In genomic region chr7:79451580-79451979, GRCh38 we compare ENCODE assay signal across 8 cellular contexts. TPM values are rescaled to one million over a fixed set of nuclear protein-coding genes. Genes with fewer than 3 reads are reported as not detected.
DNase-seq lines count a peak whose midpoint lies in the region; TF ChIP-seq lines count a peak whose summit lies in the region.

No MANE protein-coding gene starts in this region.

- peak overlapping the region; percentile 93 for H3K9ac ChIP-seq in fibroblast of lung (ENCODE audit: insufficient read depth, low read length)
- H3K9ac ChIP-seq in neuronal stem cell (ENCODE audit: low read depth, low read length, poor library complexity), result no peak overlapping the region

- peak overlapping the region; percentile 90 for H2AFZ ChIP-seq in fibroblast of lung (ENCODE audit: low read length)
- peak overlapping the region; percentile 97 for H2AFZ ChIP-seq in neuronal stem cell (ENCODE audit: low read length)

- no peak overlapping the region for H2BK12ac ChIP-seq in neuronal stem cell (ENCODE audit: low read length)

- H2BK120ac ChIP-seq in neuronal stem cell (ENCODE audit: low read depth, low read length), result no peak overlapping the region

- DNase-seq in AG10803 (ENCODE audit: low read depth), result no peak
- DNase-seq in RWPE1 (ENCODE audit: low spot score), result peak; percentile 59
- no peak for DNase-seq in fibroblast of lung (ENCODE audit: low read depth in 2 of 2)
- no peak for DNase-seq in neuronal stem cell (ENCODE audit: low spot score)
- no peak for DNase-seq in RPMI8226
- no peak for DNase-seq in NCI-H2171 treated with DMSO at 0.1 percent for 48 hours (lab: John Stamatoyannopoulos, UW)
- no peak for DNase-seq in NCI-H128 (lab: John Stamatoyannopoulos, UW; ENCODE audit: unreplicated experiment)
- DNase-seq in activated CD4-positive, alpha-beta T cell treated with anti-CD3 and anti-CD28 coated beads, Interleukin-2, amount 50 U/mL, for 1 hour, result no peak

- H3K27me3 ChIP-seq in fibroblast of lung (ENCODE audit: control insufficient read depth, insufficient read depth, low read length) (no peaks in the 10 kb centered on the region), neuronal stem cell (ENCODE audit: control insufficient read depth in 3 of 3, insufficient read depth in 3 of 3, low read depth in 1 of 3, low read length in 3 of 3) (peaks cover 0 to 3% (median 0%) of the 10 kb centered on the region in 3 experiments)

- no peak overlapping the region for H2AK5ac ChIP-seq in neuronal stem cell (ENCODE audit: low read depth, low read length)

- H3K27ac ChIP-seq in RWPE1 (peak overlapping the region; percentile 85), fibroblast of lung (ENCODE audit: insufficient read depth, low read length) (peak overlapping the region; percentile 98), neuronal stem cell (replicated peaks; ENCODE audit: low read length) (no peak overlapping the region)

- CTCF ChIA-PET in RWPE1 (lab: Yijun Ruan, JAX), result no interaction called here

- H3K4ac ChIP-seq in neuronal stem cell (ENCODE audit: low read length), result no peak overlapping the region

- TF ChIP-seq CTCF in AG10803 (conservative IDR thresholded peaks at IDR 0.05; ENCODE audit: low read length) (no peak), RWPE1 (conservative IDR thresholded peaks at IDR 0.05; ENCODE audit: low read depth) (no peak), fibroblast of lung (conservative IDR thresholded peaks at IDR 0.05 in 1 of 2, IDR thresholded peaks at IDR 0.05 in 1 of 2; ENCODE audit: low read depth in 1 of 2, low read length in 2 of 2) (no peak)

- no peak overlapping the region for H2BK15ac ChIP-seq in neuronal stem cell (ENCODE audit: low read length)

- H4K20me1 ChIP-seq in fibroblast of lung (ENCODE audit: control insufficient read depth, extremely low read depth, insufficient read depth, low read length), result no peaks in the 10 kb centered on the region

- H3K4me3 ChIP-seq in AG10803 (ENCODE audit: low read length) (peak overlapping the region; percentile 85), fibroblast of lung (replicated peaks in 1 of 4; ENCODE audit: control extremely low read depth in 1 of 4, insufficient read depth in 1 of 4, low read depth in 3 of 4, low read length in 4 of 4) (peak overlapping the region; percentile 86 to 93 (median 88)), neuronal stem cell (ENCODE audit: low read length in 2 of 2) (peak overlapping the region in 1 of 2 donors; percentile 66)

- no peak overlapping the region for H4K91ac ChIP-seq in neuronal stem cell (ENCODE audit: low read depth, low read length, poor library complexity)

- H4K8ac ChIP-seq in neuronal stem cell (ENCODE audit: low read depth, low read length), result no peak overlapping the region

- POLR2A ChIA-PET in RWPE1 (lab: Yijun Ruan, JAX; ENCODE audit: low non-redundant PET), result no interaction called here

- H3K14ac ChIP-seq in neuronal stem cell (ENCODE audit: low read length), result no peak overlapping the region

- H3K4me1 ChIP-seq in fibroblast of lung (ENCODE audit: control insufficient read depth, extremely low read depth, insufficient read depth, low read length), result no peaks in the 10 kb centered on the region
- peaks cover 1 to 2% of the 10 kb centered on the region in 2 donors for H3K4me1 ChIP-seq in neuronal stem cell (ENCODE audit: control insufficient read depth in 2 of 2, insufficient read depth in 1 of 2, low read depth in 1 of 2, low read length in 2 of 2)

- no peaks in the 10 kb centered on the region for H3K9me3 ChIP-seq in fibroblast of lung (ENCODE audit: control insufficient read depth, insufficient read depth, low read depth, low read length)
- H3K9me3 ChIP-seq in neuronal stem cell (replicated peaks in 1 of 2; ENCODE audit: control insufficient read depth in 2 of 2, insufficient read depth in 1 of 2, low read depth in 1 of 2, low read length in 2 of 2), result no peaks in the 10 kb centered on the region

- no peaks in the 10 kb centered on the region for H3K79me1 ChIP-seq in neuronal stem cell (ENCODE audit: low read depth, low read length)

- H3K36me3 ChIP-seq in fibroblast of lung (ENCODE audit: control insufficient read depth, insufficient read depth, low read length) (no peaks in the 10 kb centered on the region), neuronal stem cell (replicated peaks in 1 of 2; ENCODE audit: control insufficient read depth in 2 of 2, insufficient read depth in 2 of 2, low read length in 2 of 2) (peaks cover 0 to 12% of the 10 kb centered on the region in 2 donors)

- WGBS in neuronal stem cell (ENCODE audit: extremely low coverage in 2 of 2, insufficient read length in 2 of 2, insufficient replicate concordance in 1 of 2), 2 donors, result no CpG with 5 or more reads among the region's 8 CpGs

- peaks cover 68% of the 10 kb centered on the region for H3K79me2 ChIP-seq in fibroblast of lung (ENCODE audit: control insufficient read depth, insufficient read depth, low read length)

- H3K4me2 ChIP-seq in fibroblast of lung (ENCODE audit: extremely low read depth, insufficient read depth, low read length), result peak overlapping the region; percentile 73
- H3K4me2 ChIP-seq in neuronal stem cell (ENCODE audit: insufficient read depth, low read length, poor library complexity, severe bottlenecking), result no peak overlapping the region

- no peak overlapping the region for H3K23ac ChIP-seq in neuronal stem cell (ENCODE audit: low read depth, low read length, poor library complexity)

- no peak overlapping the region for H3K18ac ChIP-seq in neuronal stem cell (ENCODE audit: low read length)

- H2BK5ac ChIP-seq in neuronal stem cell (ENCODE audit: low read length), result no peak overlapping the region

RNA-seq across cellular contexts. Expression of gene MAGI2, which starts 1.9 kb away (rescaled TPM):
- 9.2 and 17.0 TPM in 2 replicates for total RNA-seq in fibroblast of lung
- 1.6 and 1.8 TPM in 2 replicates for polyA plus RNA-seq in fibroblast of lung
- polyA plus RNA-seq in fibroblast of lung (2012), result 3.9 and 5.0 TPM in 2 replicates
- 8.2 and 9.5 TPM in 2 replicates for polyA minus RNA-seq in fibroblast of lung (ENCODE audit: low replicate concordance)
- polyA plus RNA-seq in neuronal stem cell (2013, experiment 1 of 2), result 2.8 TPM
- polyA plus RNA-seq in neuronal stem cell (2013, experiment 2 of 2), result 3.0 TPM
